Comparison of ENCODE assay signal across 21 cellular contexts in genomic region chr4:25911356-25911755, GRCh38. TPM values are rescaled to one million over a fixed set of nuclear protein-coding genes. Genes with fewer than 3 reads are reported as not detected.
DNase-seq lines count a peak whose midpoint lies in the region; ATAC-seq and TF ChIP-seq lines count a peak whose summit lies in the region.
"Had no signal": no experiment of that assay in that cellular context is flagged by ENCODE, and none has a peak within 500 bp of the region (broad histone marks: within the 10 kb centered on the region; RNA-seq: fewer than 3 reads in every experiment).

No MANE protein-coding gene starts in this region.

- no peak for ATAC-seq in effector memory CD8-positive, alpha-beta T cell (replicated peaks)
- no peak for ATAC-seq in HG03520 (IDR thresholded peaks at IDR 0.05; ENCODE audit: unreplicated experiment)
- ATAC-seq: A549 had no signal

- in situ Hi-C loops in G401 (cut with HindIII; ENCODE audit: low sequenced_read_pairs) = no loop called here

- peaks cover 15% of the 10 kb centered on the region for H3K9me3 Mint-ChIP-seq in neural crest cell
- H3K9me3 Mint-ChIP-seq in effector memory CD8-positive, alpha-beta T cell = no peaks in the 10 kb centered on the region

- no peak for TF ChIP-seq CTCF in neural crest cell (conservative IDR thresholded peaks at IDR 0.05)

- H3K36me3 Mint-ChIP-seq in neural crest cell (ENCODE audit: low read depth) = peaks cover 9% of the 10 kb centered on the region
- H3K36me3 Mint-ChIP-seq in effector memory CD8-positive, alpha-beta T cell (ENCODE audit: insufficient read depth) = peaks cover 13% of the 10 kb centered on the region

- peak overlapping the region; percentile 43 for H3K4me3 Mint-ChIP-seq in neural crest cell
- no peak overlapping the region for H3K4me3 Mint-ChIP-seq in effector memory CD8-positive, alpha-beta T cell
- H3K4me3 Mint-ChIP-seq: CD14-positive monocyte had no signal

- H3K4me1 Mint-ChIP-seq in neural crest cell = peaks cover 50% of the 10 kb centered on the region
- H3K4me1 Mint-ChIP-seq in effector memory CD8-positive, alpha-beta T cell (ENCODE audit: low read depth in 2 of 2) = peaks cover 21 to 26% of the 10 kb centered on the region in 2 donors

- DNase-seq in G401 (ENCODE audit: low spot score) (peak; percentile 69), NCI-H69 (lab: John Stamatoyannopoulos, UW) (peak; percentile 23), cerebellar cortex (ENCODE audit: low spot score) (peak; percentile 62), neural crest cell (ENCODE audit: low read depth, low spot score) (no peak), SW 1271 (lab: John Stamatoyannopoulos, UW) (no peak)
- DNase-seq in effector memory CD8-positive, alpha-beta T cell = no peak
- DNase-seq: 8988T; ACHN; AML-193; BE2C; Calu3; CD4-positive, alpha-beta memory T cell; COR-L47; DMS53; DMS79 treated with DMSO at 0.1 percent for 48 hours; GM23248; H7; HCEC 1CT had no signal

- H3K27ac Mint-ChIP-seq in neural crest cell (ENCODE audit: unreplicated experiment) = no peak overlapping the region
- H3K27ac Mint-ChIP-seq in effector memory CD8-positive, alpha-beta T cell = no peak overlapping the region
- H3K27ac Mint-ChIP-seq: CD14-positive monocyte had no signal

- H3K27me3 Mint-ChIP-seq in neural crest cell (ENCODE audit: low read depth) = no peaks in the 10 kb centered on the region
- peaks cover 0 to 8% of the 10 kb centered on the region in 2 donors for H3K27me3 Mint-ChIP-seq in effector memory CD8-positive, alpha-beta T cell
- H3K27me3 Mint-ChIP-seq: CD4-positive, alpha-beta memory T cell had no signal

RNA-seq across cellular contexts. Expression of gene SMIM20, which starts 2.7 kb away (rescaled TPM):
- 99.6 and 111 TPM in 2 replicates for total RNA-seq in G401 (2014; rRNA removed; shearing (Covaris generic))
- total RNA-seq in neural crest cell = 22.1 and 24.9 TPM in 2 replicates

RNA-seq across cellular contexts. Expression of gene SEL1L3, which starts 48.6 kb away (rescaled TPM):
- 133 and 134 TPM in 2 replicates for total RNA-seq in G401 (2014; rRNA removed; shearing (Covaris generic))
- 3.4 and 3.5 TPM in 2 replicates for total RNA-seq in neural crest cell

Comparison
In these comparisons a context has a peak if more than half of its experiments do, and no peak if none do; other contexts are left out.
1. DNase-seq: peak in G401 (single experiment), NCI-H69 (single experiment) and cerebellar cortex (single experiment); none in neural crest cell (single experiment), effector memory CD8-positive, alpha-beta T cell (0 of 3) and SW 1271 (0 of 2).
2. RNA of gene SEL1L3, which starts 48.6 kb away (total RNA-seq): 133 to 134 TPM in G401; 3.4 to 3.5 TPM in neural crest cell; every median in the first group is over 10 times any median in the second.